In the genomic region with DNA sequence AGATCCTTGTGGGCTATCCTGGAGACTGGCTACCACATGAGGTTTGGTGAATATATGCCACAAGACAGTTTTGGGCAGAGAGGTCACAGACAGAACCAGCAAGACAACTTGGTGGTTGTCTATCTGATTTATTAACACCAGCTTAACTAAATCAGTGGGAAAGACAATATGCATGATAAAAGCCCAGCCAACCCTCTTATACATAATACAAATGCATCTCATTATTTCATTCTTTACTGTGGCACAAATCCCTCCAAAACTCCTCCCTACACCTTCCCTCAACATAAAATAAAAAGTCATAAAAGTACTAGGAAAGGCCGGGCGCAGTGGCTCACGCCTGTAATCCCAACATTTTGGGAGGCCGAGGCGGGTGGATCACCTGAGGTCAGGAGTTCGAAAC, we compare ENCODE assay signal across 18 cellular contexts.
"Had no signal": no experiment of that assay in that cellular context is flagged by ENCODE, and none has a peak within 500 bp of the region (broad histone marks: within the 10 kb centered on the region; RNA-seq: fewer than 3 reads in every experiment).

No MANE protein-coding gene starts in this region.

- H3K9me3 ChIP-seq: esophagus squamous epithelium, left lung, lower lobe of right lung, right atrium auricular region, suprapubic skin, thyroid gland had no signal

- FAIRE-seq: colon, keratinocyte, urothelium cell line had no signal

- DNase-seq: esophagus squamous epithelium; immature natural killer cell; left lung; lower lobe of right lung; mesenchymal stem cell; naive B cell; posterior cingulate gyrus; stimulated activated CD4-positive, alpha-beta T cell treated with anti-CD3 and anti-CD28 coated beads, Interleukin-2, amount 100 ng/mL, for 48 hours; stimulated activated naive CD4-positive, alpha-beta T cell treated with Interleukin-2 at 50 U/mL for 16 hours; thyroid gland had no signal

- H3K27me3 ChIP-seq: esophagus squamous epithelium, left lung, right atrium auricular region, suprapubic skin, thyroid gland had no signal

- H3K4me3 ChIP-seq: esophagus squamous epithelium, left lung, lower lobe of right lung, right atrium auricular region, smooth muscle cell, suprapubic skin, thyroid gland had no signal

- H3K9me3 Mint-ChIP-seq: dendritic cell treated with granulocyte-macrophage colony-stimulating factor and Interleukin-4, amounts not matched to agents 40 ng/mL and 50 ng/mL, for 4 days; immature natural killer cell; type B pancreatic cell had no signal

- H3K27me3 Mint-ChIP-seq: dendritic cell treated with granulocyte-macrophage colony-stimulating factor and Interleukin-4, amounts not matched to agents 40 ng/mL and 50 ng/mL, for 4 days; naive B cell; type B pancreatic cell had no signal

- H3K27ac ChIP-seq: esophagus squamous epithelium, left lung, lower lobe of right lung, right atrium auricular region, suprapubic skin, thyroid gland had no signal

- H3K4me3 Mint-ChIP-seq: dendritic cell treated with granulocyte-macrophage colony-stimulating factor and Interleukin-4, amounts not matched to agents 40 ng/mL and 50 ng/mL, for 4 days; immature natural killer cell; naive B cell; type B pancreatic cell had no signal

- H3K4me2 ChIP-seq: smooth muscle cell had no signal

- ATAC-seq: left lung, lower lobe of right lung had no signal

- H3K4me1 ChIP-seq: left lung, lower lobe of right lung, right atrium auricular region, suprapubic skin, thyroid gland had no signal

- H3K27ac Mint-ChIP-seq: dendritic cell treated with granulocyte-macrophage colony-stimulating factor and Interleukin-4, amounts not matched to agents 40 ng/mL and 50 ng/mL, for 4 days; type B pancreatic cell had no signal
